In genomic region chr5:53590759-53591158, GRCh38 we compare ENCODE assay signal across 26 cellular contexts.
"Had no signal": no experiment of that assay in that cellular context is flagged by ENCODE, and none has a peak within 500 bp of the region (broad histone marks: within the 10 kb centered on the region; RNA-seq: fewer than 3 reads in every experiment).

No MANE protein-coding gene starts in this region.

- H3K4me1 ChIP-seq: lower lobe of right lung, uterus had no signal

- H3K36me3 Mint-ChIP-seq: natural killer cell had no signal

- H3K36me3 ChIP-seq: left ventricle myocardium inferior, lower lobe of right lung, spleen, tibial artery, upper lobe of left lung, uterus had no signal

- H3K9me3 ChIP-seq: left ventricle myocardium inferior, lower lobe of right lung, spleen, tibial artery, upper lobe of left lung, uterus had no signal

- H3K4me2 ChIP-seq: hepatocyte had no signal

- H3K27ac ChIP-seq: hepatocyte, left ventricle myocardium inferior, lower lobe of right lung, spleen, tibial artery, upper lobe of left lung, uterus had no signal

- ATAC-seq: left cardiac atrium; lower lobe of right lung; natural killer cell; sciatic nerve; stimulated activated memory B cell treated with anti-CD40 and anti-IgM and Interleukin-4, amounts not matched to agents 10 μg/mL and 1 μg/mL and 100 μg/mL, for 72 hours had no signal

- H3K27me3 ChIP-seq: hepatocyte, spleen, tibial artery, upper lobe of left lung, uterus had no signal

- H3K4me3 ChIP-seq: hepatocyte, left ventricle myocardium inferior, lower lobe of right lung, spleen, tibial artery, upper lobe of left lung, uterus had no signal

- H2AFZ ChIP-seq: hepatocyte had no signal

- H3K4me3 Mint-ChIP-seq: endodermal cell; memory B cell; mesothelial cell of epicardium; natural killer cell; neural crest cell; stimulated activated memory B cell treated with anti-CD40 and anti-IgM and Interleukin-4, amounts not matched to agents 10 μg/mL and 1 μg/mL and 100 μg/mL, for 72 hours; stimulated activated naive CD8-positive, alpha-beta T cell treated with anti-CD3 and anti-CD28 coated beads, Interleukin-15, Interleukin-2, amounts not matched to agents 100 ng/mL and 50 ng/mL, for 24 hours had no signal

- FAIRE-seq: endothelial cell of umbilical vein, kidney had no signal

- DNase-seq: effector CD4-positive, alpha-beta T cell; endodermal cell; erythroblast; foreskin melanocyte; head of caudate nucleus; kidney; left cardiac atrium; left ventricle myocardium inferior; lower lobe of right lung; natural killer cell; posterior cingulate gyrus; spleen; stimulated activated CD4-positive, alpha-beta T cell treated with anti-CD3 and anti-CD28 coated beads, Interleukin-15, amount 100 ng/mL, for 24 hours; stimulated activated CD4-positive, alpha-beta T cell treated with anti-CD3 and anti-CD28 coated beads, Interleukin-1b, Interleukin-23, amount 100 ng/mL, for 48 hours; stimulated activated CD4-positive, alpha-beta T cell treated with anti-CD3 and anti-CD28 coated beads, Interleukin-4, amount 100 ng/mL, for 24 hours; tibial artery; upper lobe of left lung; uterus had no signal

- H3K27me3 Mint-ChIP-seq: memory B cell; stimulated activated memory B cell treated with anti-CD40 and anti-IgM and Interleukin-4, amounts not matched to agents 10 μg/mL and 1 μg/mL and 100 μg/mL, for 72 hours; stimulated activated naive CD8-positive, alpha-beta T cell treated with anti-CD3 and anti-CD28 coated beads, Interleukin-15, Interleukin-2, amounts not matched to agents 100 ng/mL and 50 ng/mL, for 24 hours had no signal

- H3K9me3 Mint-ChIP-seq: memory B cell; mesothelial cell of epicardium; natural killer cell; neural crest cell; stimulated activated memory B cell treated with anti-CD40 and anti-IgM and Interleukin-4, amounts not matched to agents 10 μg/mL and 1 μg/mL and 100 μg/mL, for 72 hours; stimulated activated naive CD8-positive, alpha-beta T cell treated with anti-CD3 and anti-CD28 coated beads, Interleukin-15, Interleukin-2, amounts not matched to agents 100 ng/mL and 50 ng/mL, for 24 hours had no signal

- H3K27ac Mint-ChIP-seq: endodermal cell; memory B cell; mesothelial cell of epicardium; stimulated activated memory B cell treated with anti-CD40 and anti-IgM and Interleukin-4, amounts not matched to agents 10 μg/mL and 1 μg/mL and 100 μg/mL, for 72 hours; stimulated activated naive CD8-positive, alpha-beta T cell treated with anti-CD3 and anti-CD28 coated beads, Interleukin-15, Interleukin-2, amounts not matched to agents 100 ng/mL and 50 ng/mL, for 24 hours had no signal
